In genomic region chr12:104517880-104518279, GRCh38 we compare ENCODE assay signal across 26 cellular contexts.
"Had no signal": no experiment of that assay in that cellular context is flagged by ENCODE, and none has a peak within 500 bp of the region (broad histone marks: within the 10 kb centered on the region; RNA-seq: fewer than 3 reads in every experiment).

No MANE protein-coding gene starts in this region.

- H3K9me3 ChIP-seq: lower lobe of right lung, neutrophil, ovary, prostate gland, right atrium auricular region, spleen, thyroid gland had no signal

- DNase-seq: activated CD4-positive, alpha-beta T cell treated with anti-CD3 and anti-CD28 coated beads for 1 hour; activated CD4-positive, alpha-beta T cell treated with anti-CD3 and anti-CD28 coated beads, Interleukin-2, amount 50 U/mL, for 1 hour; activated CD8-positive, alpha-beta T cell treated with anti-CD3 and anti-CD28 coated beads, Interleukin-2, amount 10 ng/mL, durations not matched to agents 7 days and 5 days; aorta; caudate nucleus; dermis blood vessel endothelial cell; effector CD8-positive, alpha-beta T cell; foreskin melanocyte; lower lobe of right lung; ovary; spleen; stimulated activated CD4-positive, alpha-beta T cell treated with anti-CD3 and anti-CD28 coated beads, Interleukin-4, amount 100 ng/mL, for 1 hour; substantia nigra; thyroid gland; WERI-Rb-1 had no signal

- H3K4me1 ChIP-seq: prostate gland had no signal

- FAIRE-seq: endothelial cell of umbilical vein had no signal

- ATAC-seq: activated CD8-positive, alpha-beta T cell treated with anti-CD3 and anti-CD28 coated beads, Interleukin-2, amount 10 ng/mL, durations not matched to agents 7 days and 5 days; activated naive CD4-positive, alpha-beta T cell treated with anti-CD3 and anti-CD28 coated beads, Interleukin-2, amount 50 U/mL, for 72 hours; esophagus mucosa; left lobe of liver had no signal

- H3K27me3 ChIP-seq: neutrophil, ovary, right atrium auricular region, spleen, thyroid gland had no signal

- H3K36me3 ChIP-seq: lower lobe of right lung, neutrophil, ovary, prostate gland, right atrium auricular region, spleen, thyroid gland, WERI-Rb-1 had no signal

- H3K4me3 Mint-ChIP-seq: activated CD8-positive, alpha-beta T cell treated with anti-CD3 and anti-CD28 coated beads, Interleukin-2, amount 10 ng/mL, durations not matched to agents 7 days and 5 days; activated T-helper 1 cell treated with anti-CD3 and anti-CD28 coated beads, Interleukin-12 subunit alpha, Interleukin-12 subunit beta, Interleukin-2, Interleukin-4 antibody, amounts not matched to agents 30 ng/mL and 10 ng/mL and 1 ng/mL, durations not matched to agents 14 hours and 24 hours and 36 hours; brain; nephron; stimulated activated naive CD8-positive, alpha-beta T cell treated with anti-CD3 and anti-CD28 coated beads, Interleukin-15, Interleukin-2, amounts not matched to agents 100 ng/mL and 50 ng/mL, for 24 hours had no signal

- H3K36me3 Mint-ChIP-seq: brain had no signal

- H3K4me3 ChIP-seq: lower lobe of right lung, ovary, prostate gland, right atrium auricular region, spleen, thyroid gland had no signal

- H3K27me3 Mint-ChIP-seq: brain; stimulated activated naive CD8-positive, alpha-beta T cell treated with anti-CD3 and anti-CD28 coated beads, Interleukin-15, Interleukin-2, amounts not matched to agents 100 ng/mL and 50 ng/mL, for 24 hours had no signal

- H3K27ac ChIP-seq: lower lobe of right lung, ovary, prostate gland, right atrium auricular region, spleen, thyroid gland, WERI-Rb-1 had no signal

- H3K27ac Mint-ChIP-seq: activated T-helper 1 cell treated with anti-CD3 and anti-CD28 coated beads, Interleukin-12 subunit alpha, Interleukin-12 subunit beta, Interleukin-2, Interleukin-4 antibody, amounts not matched to agents 30 ng/mL and 10 ng/mL and 1 ng/mL, durations not matched to agents 14 hours and 24 hours and 36 hours; stimulated activated naive CD8-positive, alpha-beta T cell treated with anti-CD3 and anti-CD28 coated beads, Interleukin-15, Interleukin-2, amounts not matched to agents 100 ng/mL and 50 ng/mL, for 24 hours had no signal

- H3K9me3 Mint-ChIP-seq: activated naive CD4-positive, alpha-beta T cell treated with anti-CD3 and anti-CD28 coated beads, Interleukin-2, amount 50 U/mL, for 72 hours; activated T-helper 1 cell treated with anti-CD3 and anti-CD28 coated beads, Interleukin-12 subunit alpha, Interleukin-12 subunit beta, Interleukin-2, Interleukin-4 antibody, amounts not matched to agents 30 ng/mL and 10 ng/mL and 1 ng/mL, durations not matched to agents 14 hours and 24 hours and 36 hours; brain; nephron; stimulated activated naive CD8-positive, alpha-beta T cell treated with anti-CD3 and anti-CD28 coated beads, Interleukin-15, Interleukin-2, amounts not matched to agents 100 ng/mL and 50 ng/mL, for 24 hours had no signal
